Comparison of ENCODE assay signal across 20 cellular contexts in genomic region chr2:186599186-186599778, GRCh38. TPM values are rescaled to one million over a fixed set of nuclear protein-coding genes. Genes with fewer than 3 reads are reported as not detected.
A peak's percentile ranks its signal among the peaks of the same experiment; 100 is the strongest.
DNase-seq lines count a peak whose midpoint lies in the region; ATAC-seq and TF ChIP-seq lines count a peak whose summit lies in the region.
"Had no signal": no experiment of that assay in that cellular context is flagged by ENCODE, and none has a peak within 500 bp of the region (broad histone marks: within the 10 kb centered on the region; RNA-seq: fewer than 3 reads in every experiment).

No MANE protein-coding gene starts in this region.

- ATAC-seq in PC-3, result peak; percentile 79
- ATAC-seq in GM18868 (IDR thresholded peaks at IDR 0.05; ENCODE audit: unreplicated experiment), result no peak
- ATAC-seq in GM21723 (IDR thresholded peaks at IDR 0.05; ENCODE audit: unreplicated experiment), result no peak
- ATAC-seq: stimulated activated memory B cell treated with anti-CD40 and anti-IgM and Interleukin-4, amounts not matched to agents 10 μg/mL and 1 μg/mL and 100 μg/mL, for 72 hours had no signal

- no peak overlapping the region for H2AFZ ChIP-seq in PC-3 (ENCODE audit: low read length)

- no peak overlapping the region for H3K4me3 ChIP-seq in PC-3 (ENCODE audit: low read length)
- H3K4me3 ChIP-seq: lung had no signal

- H3K9ac ChIP-seq in PC-3 (ENCODE audit: low read length), result no peak overlapping the region

- intact Hi-C loops in PC-3 (cut with micrococcal nuclease), result no loop called here

- CTCF ChIA-PET in PC-3 (lab: Charles Lee), result no interaction called here

- no peaks in the 10 kb centered on the region for H3K9me2 ChIP-seq in PC-3 (replicated peaks; ENCODE audit: low read length)

- H3F3A ChIP-seq in PC-3 (ENCODE audit: low read length, unreplicated experiment), result no peaks in the 10 kb centered on the region

- H3K27ac ChIP-seq in PC-3 (ENCODE audit: low read length) (no peak overlapping the region), caudate nucleus (ENCODE audit: low read depth, low read length) (peak overlapping the region; percentile 52), substantia nigra (ENCODE audit: low read depth, low read length, poor library complexity, severe bottlenecking) (peak overlapping the region; percentile 45)
- H3K27ac ChIP-seq: neutrophil had no signal

- peaks cover 4% of the 10 kb centered on the region; the same call in 1 of the 2 replicates for H3K36me3 ChIP-seq in PC-3 (ENCODE audit: low read depth, low read length)

- TF ChIP-seq CTCF in PC-3 (conservative IDR thresholded peaks at IDR 0.05; ENCODE audit: low read depth, low read length), result no peak

- 0 out of 2 replicates have a peak, but pooled peaks cover 4% of the 10 kb centered on the region for H4K20me1 ChIP-seq in PC-3 (ENCODE audit: low read length)

- no peaks in the 10 kb centered on the region for H3K27me3 ChIP-seq in PC-3 (ENCODE audit: low read length)
- H3K27me3 ChIP-seq: neutrophil had no signal

- no peak overlapping the region for H3K4me2 ChIP-seq in PC-3 (ENCODE audit: low read length)

- BruUV-seq in PC-3 (replicated peaks; lab: Mats Ljungman, UMichigan), result no TSS peak

- DNase-seq in PC-3 (no peak), caudate nucleus (lab: John Stamatoyannopoulos, UW) (no peak), iris pigment epithelial cell (ENCODE audit: low read depth) (peak; percentile 75), substantia nigra (lab: John Stamatoyannopoulos, UW) (peak in 1 of 49 donors; percentile 43)
- no peak for DNase-seq in stimulated activated naive CD4-positive, alpha-beta T cell treated with Interleukin-2 at 50 U/mL for 16 hours (lab: John Stamatoyannopoulos, UW)
- DNase-seq: activated B cell treated with CpG ODN at 0.5 μM for 24 hours; activated CD4-positive, alpha-beta T cell treated with anti-CD3 and anti-CD28 coated beads, Interleukin-2, amount 50 U/mL, for 48 hours; activated CD8-positive, alpha-beta memory T cell treated with anti-CD3 and anti-CD28 coated beads, Interleukin-2, amount 50 U/mL, for 4 hours; CD4-positive, CD25-positive, alpha-beta regulatory T cell; DMS 273 treated with DMSO at 0.1 percent for 48 hours; NCI-H1436 treated with DMSO at 0.1 percent for 48 hours; NCI-H446 treated with DMSO at 0.1 percent for 48 hours; stimulated activated CD4-positive, alpha-beta T cell treated with anti-CD3 and anti-CD28 coated beads, Interleukin-1b, Interleukin-23, amount 100 ng/mL, for 48 hours; T1000 had no signal

- POLR2A ChIA-PET in PC-3 (lab: Charles Lee; ENCODE audit: unreplicated experiment), result no interaction called here

- H3K79me2 ChIP-seq in PC-3 (ENCODE audit: low read length), result peaks cover 40% of the 10 kb centered on the region

- H3K4me1 ChIP-seq in PC-3 (ENCODE audit: insufficient read depth, low read length), result peaks cover 21% of the 10 kb centered on the region

- no peaks in the 10 kb centered on the region for H3K9me3 ChIP-seq in PC-3 (ENCODE audit: low read length)
- H3K9me3 ChIP-seq: neutrophil, thoracic aorta had no signal

RNA-seq across cellular contexts. Expression of gene ITGAV, which starts 9.4 kb away (rescaled TPM):
- total RNA-seq in PC-3 (2014; rRNA removed), result 23.5 and 25.2 TPM in 2 replicates
